In genomic region chr12:646303-647038, GRCh38 we compare ENCODE assay signal across 13 cellular contexts. TPM values are rescaled to one million over a fixed set of nuclear protein-coding genes. Genes with fewer than 3 reads are reported as not detected.
DNase-seq lines count a peak whose midpoint lies in the region; ATAC-seq and TF ChIP-seq lines count a peak whose summit lies in the region.
"Had no signal": no experiment of that assay in that cellular context is flagged by ENCODE, and none has a peak within 500 bp of the region (broad histone marks: within the 10 kb centered on the region; RNA-seq: fewer than 3 reads in every experiment).

No MANE protein-coding gene starts in this region.

- H2AFZ ChIP-seq in hepatocyte: no peak overlapping the region

- H3K36me3 Mint-ChIP-seq in activated CD4-positive, alpha-beta memory T cell treated with anti-CD3 and anti-CD28 coated beads, Interleukin-2, amount 10 ng/mL, durations not matched to agents 7 days and 5 days (ENCODE audit: low read depth): peaks cover 16% of the 10 kb centered on the region
- H3K36me3 Mint-ChIP-seq: activated naive CD4-positive, alpha-beta T cell treated with anti-CD3 and anti-CD28 coated beads, Interleukin-2, amount 50 U/mL, for 72 hours had no signal

- no peak for TF ChIP-seq CTCF in hepatocyte (IDR thresholded peaks at IDR 0.05; ENCODE audit: poor library complexity)
- no peak for TF ChIP-seq CTCF in psoas muscle (IDR thresholded peaks at IDR 0.05)

- POLR2A ChIA-PET in activated CD4-positive, alpha-beta memory T cell treated with anti-CD3 and anti-CD28 coated beads, Interleukin-2, amount 10 ng/mL, durations not matched to agents 7 days and 5 days (lab: Charles Lee): interaction anchor here (0.7 to 1.0 kb wide), 3 partner anchors 28 to 39 kb away, joined by 3 to 5 read pairs (median 3); no protein-coding TSS in a partner anchor

- ATAC-seq in psoas muscle (peak in 2 of 4 donors; percentile 12 to 22), HG03520 (IDR thresholded peaks at IDR 0.05; ENCODE audit: unreplicated experiment) (no peak)
- ATAC-seq: activated naive CD4-positive, alpha-beta T cell treated with anti-CD3 and anti-CD28 coated beads, Interleukin-2, amount 50 U/mL, for 72 hours had no signal

- no peaks in the 10 kb centered on the region for H3K27me3 Mint-ChIP-seq in activated CD4-positive, alpha-beta memory T cell treated with anti-CD3 and anti-CD28 coated beads, Interleukin-2, amount 10 ng/mL, durations not matched to agents 7 days and 5 days
- H3K27me3 Mint-ChIP-seq: B cell had no signal

- no peak overlapping the region for H3K27ac Mint-ChIP-seq in activated CD4-positive, alpha-beta memory T cell treated with anti-CD3 and anti-CD28 coated beads, Interleukin-2, amount 10 ng/mL, durations not matched to agents 7 days and 5 days
- H3K27ac Mint-ChIP-seq: activated naive CD4-positive, alpha-beta T cell treated with anti-CD3 and anti-CD28 coated beads, Interleukin-2, amount 50 U/mL, for 72 hours had no signal

- H3K4me1 Mint-ChIP-seq in activated CD4-positive, alpha-beta memory T cell treated with anti-CD3 and anti-CD28 coated beads, Interleukin-2, amount 10 ng/mL, durations not matched to agents 7 days and 5 days: peaks cover 40% of the 10 kb centered on the region

- H4K20me1 ChIP-seq in hepatocyte (ENCODE audit: insufficient read depth, poor library complexity, severe bottlenecking): no peaks in the 10 kb centered on the region

- H3K4me3 ChIP-seq in hepatocyte (no peak overlapping the region), psoas muscle (peak overlapping the region; percentile 26)

- H3K4me1 ChIP-seq in hepatocyte (ENCODE audit: insufficient read depth) (peaks cover 27% of the 10 kb centered on the region), psoas muscle (peaks cover 49% of the 10 kb centered on the region)

- no peak overlapping the region for H3K4me3 Mint-ChIP-seq in activated CD4-positive, alpha-beta memory T cell treated with anti-CD3 and anti-CD28 coated beads, Interleukin-2, amount 10 ng/mL, durations not matched to agents 7 days and 5 days
- H3K4me3 Mint-ChIP-seq: B cell had no signal

- no peaks in the 10 kb centered on the region for H3K9me2 ChIP-seq in hepatocyte (replicated peaks; ENCODE audit: insufficient read depth)

- no peaks in the 10 kb centered on the region for H3K27me3 ChIP-seq in hepatocyte
- no peaks in the 10 kb centered on the region for H3K27me3 ChIP-seq in psoas muscle (ENCODE audit: insufficient read depth in 3 of 3, low read length in 2 of 3)

- DNase-seq in AG20443 (ENCODE audit: low spot score) (peak; percentile 53), caudate nucleus (lab: John Stamatoyannopoulos, UW) (peak in 2 of 61 donors; percentile 36 to 55), hepatocyte (ENCODE audit: low spot score) (peak; percentile 57), psoas muscle (peak; percentile 66 to 71), NK-92 (lab: John Stamatoyannopoulos, UW; ENCODE audit: unreplicated experiment) (no peak), NCI-H187 (lab: John Stamatoyannopoulos, UW) (no peak)
- DNase-seq in activated CD4-positive, alpha-beta memory T cell treated with anti-CD3 and anti-CD28 coated beads, Interleukin-2, amount 10 ng/mL, durations not matched to agents 7 days and 5 days: no peak
- DNase-seq: mesendoderm; NCI-H2029 treated with DMSO at 0.1 percent for 48 hours; stimulated activated CD4-positive, alpha-beta T cell treated with anti-CD3 and anti-CD28 coated beads, Interleukin-2, amount 100 ng/mL, for 24 hours had no signal

- CTCF ChIA-PET in activated CD4-positive, alpha-beta memory T cell treated with anti-CD3 and anti-CD28 coated beads, Interleukin-2, amount 10 ng/mL, durations not matched to agents 7 days and 5 days (lab: Charles Lee): interaction anchor here (1.1 to 5.3 kb wide), 5 partner anchors 32 to 167 kb away, joined by 3 to 39 read pairs (median 4); partner anchors contain the start of gene WNK1

- H3K9me3 Mint-ChIP-seq in activated CD4-positive, alpha-beta memory T cell treated with anti-CD3 and anti-CD28 coated beads, Interleukin-2, amount 10 ng/mL, durations not matched to agents 7 days and 5 days: no peaks in the 10 kb centered on the region
- H3K9me3 Mint-ChIP-seq: activated naive CD4-positive, alpha-beta T cell treated with anti-CD3 and anti-CD28 coated beads, Interleukin-2, amount 50 U/mL, for 72 hours had no signal

- intact Hi-C loops in psoas muscle (cut with DNase I): loop anchor here (5.0 to 10.0 kb wide), 3 partner anchors 69 to 298 kb away; partner anchors contain the start of gene RAD52 (in 1 of the 2)

- H3K79me2 ChIP-seq in hepatocyte: no peaks in the 10 kb centered on the region

- H3K27ac ChIP-seq in caudate nucleus (ENCODE audit: low read depth, low read length) (peak overlapping the region; percentile 95), hepatocyte (peak overlapping the region; percentile 23), psoas muscle (peak overlapping the region; percentile 100)

- WGBS in hepatocyte (ENCODE audit: low lambda C conversion rate, missing lambda C conversion rate): 77% methylated on average over 12 of the region's 12 CpGs
- 31 to 58% (median 36%) methylated on average over 11 to 12 of the region's 12 CpGs for WGBS in psoas muscle, 3 donors

- no peak overlapping the region for H3K4me2 ChIP-seq in hepatocyte

- H3K9me3 ChIP-seq in hepatocyte (ENCODE audit: low read depth) (no peaks in the 10 kb centered on the region), psoas muscle (no peaks in the 10 kb centered on the region)

- H3K36me3 ChIP-seq in hepatocyte (replicated peaks; ENCODE audit: insufficient read depth, low read depth): no peaks in the 10 kb centered on the region
- no peaks in the 10 kb centered on the region for H3K36me3 ChIP-seq in psoas muscle (ENCODE audit: insufficient read depth in 1 of 2, low read depth in 1 of 2)

RNA-seq across cellular contexts. Expression of gene NINJ2, which starts 16.8 kb away (rescaled TPM):
- total RNA-seq in hepatocyte (0.70 and 0.92 TPM in 2 replicates), psoas muscle (10 to 100 TPM; 32.6 to 37.3 (median 33.0) TPM)
- polyA plus RNA-seq in hepatocyte (2.1 and 3.9 TPM in 2 replicates), psoas muscle (10 to 100 TPM; 11.8 to 66.6 (median 49.1) TPM)
- 10 to 100 TPM; 13.1 to 13.5 TPM for total RNA-seq in activated CD4-positive, alpha-beta memory T cell treated with anti-CD3 and anti-CD28 coated beads, Interleukin-2, amount 10 ng/mL, durations not matched to agents 7 days and 5 days

Comparison
In these comparisons a context has a peak if more than half of its experiments do, and no peak if none do; other contexts are left out.
1. DNase-seq: peak in AG20443 (single experiment), hepatocyte (single experiment) and psoas muscle (2 of 2); none in activated CD4-positive, alpha-beta memory T cell treated with anti-CD3 and anti-CD28 coated beads, Interleukin-2, amount 10 ng/mL, durations not matched to agents 7 days and 5 days (single experiment), NK-92 (single experiment) and NCI-H187 (0 of 2).
2. H3K27ac ChIP-seq: peak in every context shown above with its lines; median percentile 100 in psoas muscle; 95 in caudate nucleus; 23 in hepatocyte.